ENCODE assay signal across 8 cellular contexts in the genomic region with DNA sequence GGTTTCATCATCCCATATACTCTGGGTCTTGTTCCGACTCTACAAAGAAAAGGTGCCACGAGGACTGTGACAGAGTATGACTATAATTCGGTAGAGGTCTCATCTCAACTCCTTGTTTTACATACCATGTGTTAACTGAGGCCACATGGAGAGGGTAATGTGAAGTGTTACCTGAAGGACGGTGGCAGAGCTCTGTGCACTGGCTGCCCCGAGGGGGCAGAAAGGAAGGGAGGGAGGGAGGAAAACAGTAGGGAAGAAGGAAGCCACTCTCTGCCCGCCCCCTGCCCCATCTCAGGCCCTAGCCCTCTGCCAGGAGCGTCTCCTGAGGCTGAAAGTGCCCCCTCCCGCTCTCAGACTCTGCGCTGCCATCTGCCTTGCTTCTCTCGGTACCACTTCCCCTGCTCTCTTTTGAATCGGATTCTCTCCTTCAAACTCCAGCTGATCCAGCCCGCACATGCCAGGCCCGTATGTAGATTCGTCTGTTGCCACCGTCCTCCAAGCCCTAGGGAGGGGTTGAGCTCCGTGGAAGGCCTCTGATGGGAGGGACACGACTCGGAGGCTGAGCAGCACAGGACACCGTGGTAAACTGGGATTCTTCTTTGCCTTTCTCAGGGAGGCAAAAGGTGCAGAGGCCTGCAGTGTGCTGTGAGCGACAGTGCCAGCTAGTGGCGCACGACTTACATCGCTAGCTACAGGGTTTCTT.
DNase-seq lines count a peak whose midpoint lies in the region; ATAC-seq and TF ChIP-seq lines count a peak whose summit lies in the region.

No MANE protein-coding gene starts in this region.

- peaks cover 11% of the 10 kb centered on the region for H3K9me3 Mint-ChIP-seq in activated naive CD4-positive, alpha-beta T cell treated with anti-CD3 and anti-CD28 coated beads for 36 hours

- peak; percentile 56 for ATAC-seq in HG03108 (IDR thresholded peaks at IDR 0.05; ENCODE audit: unreplicated experiment)
- ATAC-seq in Right ventricle myocardium inferior, result peak; percentile 88
- peak; percentile 66 for ATAC-seq in thoracic aorta (ENCODE audit: insufficient number of reproducible peaks, low FRiP score, low read depth)
- ATAC-seq in HG02981 (IDR thresholded peaks at IDR 0.05; ENCODE audit: unreplicated experiment), result no peak

- TF ChIP-seq CTCF in RWPE1 (conservative IDR thresholded peaks at IDR 0.05; ENCODE audit: low read depth), result peak; percentile 92
- peak; percentile 69 for TF ChIP-seq CTCF in parathyroid adenoma (IDR thresholded peaks at IDR 0.05)
- TF ChIP-seq CTCF in thoracic aorta (IDR thresholded peaks at IDR 0.05), result peak; percentile 61

- peak overlapping the region; percentile 70 for H3K4me2 ChIP-seq in parathyroid adenoma (ENCODE audit: low read length)

- peaks cover 6% of the 10 kb centered on the region for H3K4me1 Mint-ChIP-seq in activated naive CD4-positive, alpha-beta T cell treated with anti-CD3 and anti-CD28 coated beads for 36 hours (ENCODE audit: low read depth)

- H3K9me3 ChIP-seq in parathyroid adenoma (ENCODE audit: control insufficient read depth, low read length), result no peaks in the 10 kb centered on the region
- H3K9me3 ChIP-seq in thoracic aorta, result no peaks in the 10 kb centered on the region

- intact Hi-C loops in activated naive CD4-positive, alpha-beta T cell treated with anti-CD3 and anti-CD28 coated beads for 36 hours (cut with micrococcal nuclease), result loop anchor here (1.0 to 5.0 kb wide), 6 partner anchors 73 to 425 kb away; no protein-coding TSS in a partner anchor
- intact Hi-C loops in Right ventricle myocardium inferior (cut with DNase I), result loop anchor here (5.0 to 10.0 kb wide), 3 partner anchors 196 to 426 kb away; no protein-coding TSS in a partner anchor

- H3K36me3 ChIP-seq in parathyroid adenoma (ENCODE audit: control insufficient read depth, insufficient read depth, low read length) (no peaks in the 10 kb centered on the region), thoracic aorta (no peaks in the 10 kb centered on the region)

- H3K27me3 Mint-ChIP-seq in activated naive CD4-positive, alpha-beta T cell treated with anti-CD3 and anti-CD28 coated beads for 36 hours (ENCODE audit: low read depth), result peaks cover 2% of the 10 kb centered on the region

- H3K9ac ChIP-seq in parathyroid adenoma, result no peak overlapping the region

- peak overlapping the region; percentile 77 for H2AFZ ChIP-seq in parathyroid adenoma

- CTCF ChIA-PET in RWPE1 (lab: Yijun Ruan, JAX), result interaction anchor here (0.6 to 1.2 kb wide), 5 partner anchors 56 to 1360 kb away, joined by 3 read pairs; no protein-coding TSS in a partner anchor
- CTCF ChIA-PET in activated naive CD4-positive, alpha-beta T cell treated with anti-CD3 and anti-CD28 coated beads for 36 hours (lab: Charles Lee), result interaction anchor here (0.6 to 3.8 kb wide), 52 partner anchors 8 to 556 kb away, joined by 3 to 23 read pairs (median 4); no protein-coding TSS in a partner anchor

- POLR2A ChIA-PET in RWPE1 (lab: Yijun Ruan, JAX; ENCODE audit: low non-redundant PET), result no interaction called here

- peaks cover 15% of the 10 kb centered on the region for H3K4me1 ChIP-seq in parathyroid adenoma
- peaks cover 3 to 18% of the 10 kb centered on the region in 2 donors for H3K4me1 ChIP-seq in thoracic aorta (ENCODE audit: control insufficient read depth in 1 of 2, low read depth in 2 of 2)

- H3K27ac ChIP-seq in RWPE1 (0 out of 2 replicates have a peak overlapping the region, but pooled peaks have one; percentile 6), parathyroid adenoma (peak overlapping the region; percentile 89), thoracic aorta (no peak overlapping the region)

- no peaks in the 10 kb centered on the region for H3K79me2 ChIP-seq in parathyroid adenoma

- H3K27ac Mint-ChIP-seq in activated naive CD4-positive, alpha-beta T cell treated with anti-CD3 and anti-CD28 coated beads for 36 hours, result peak overlapping the region; percentile 60

- peak overlapping the region; percentile 82 for H3K4me3 Mint-ChIP-seq in activated naive CD4-positive, alpha-beta T cell treated with anti-CD3 and anti-CD28 coated beads for 36 hours

- H3K27me3 ChIP-seq in parathyroid adenoma (ENCODE audit: control insufficient read depth, insufficient read depth, low read length), result no peaks in the 10 kb centered on the region
- H3K27me3 ChIP-seq in thoracic aorta (replicated peaks; ENCODE audit: insufficient read depth), result no peaks in the 10 kb centered on the region

- DNase-seq in DMS79 (lab: John Stamatoyannopoulos, UW) (peak; percentile 0), RWPE1 (ENCODE audit: low spot score) (peak; percentile 34), Right ventricle myocardium inferior (ENCODE audit: missing footprints) (no peak), thoracic aorta (ENCODE audit: low spot score) (peak; percentile 21)
- DNase-seq in activated naive CD4-positive, alpha-beta T cell treated with anti-CD3 and anti-CD28 coated beads for 36 hours, result peak; percentile 85

- peaks cover 4% of the 10 kb centered on the region for H3K36me3 Mint-ChIP-seq in activated naive CD4-positive, alpha-beta T cell treated with anti-CD3 and anti-CD28 coated beads for 36 hours (ENCODE audit: low read depth)

- H3K4me3 ChIP-seq in parathyroid adenoma (ENCODE audit: low read depth, low read length) (peak overlapping the region; percentile 12), thoracic aorta (peak overlapping the region; percentile 63)

Comparison
In these comparisons a context has a peak if more than half of its experiments do, and no peak if none do; other contexts are left out.
1. H3K27ac ChIP-seq: peak in RWPE1 (single experiment) and parathyroid adenoma (single experiment); none in thoracic aorta (0 of 2).
2. Peak in every context shown above with its lines, with median percentiles within 50 percentile points of each other: CTCF ChIP-seq.